In the genomic region with DNA sequence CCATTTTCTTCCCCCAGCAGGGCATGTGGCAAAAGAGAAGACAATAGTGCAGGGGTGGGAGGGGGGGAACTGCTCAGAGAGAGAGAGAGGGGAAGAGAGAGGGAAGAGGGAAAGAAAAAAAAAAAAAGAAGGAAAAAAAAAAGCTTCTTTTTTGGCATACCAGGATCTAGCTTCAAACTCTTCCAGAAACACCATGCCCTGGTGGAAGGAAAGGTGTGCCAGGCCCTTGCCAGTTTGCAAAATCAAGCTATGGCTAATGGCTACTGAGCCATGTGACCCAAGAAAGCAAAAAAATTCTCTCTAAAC, we compare ENCODE assay signal across 8 cellular contexts. TPM values are rescaled to one million over a fixed set of nuclear protein-coding genes. Genes with fewer than 3 reads are reported as not detected.
A peak's percentile ranks its signal among the peaks of the same experiment; 100 is the strongest.
DNase-seq lines count a peak whose midpoint lies in the region; ATAC-seq, FAIRE-seq and TF ChIP-seq lines count a peak whose summit lies in the region.

No MANE protein-coding gene starts in this region.

- TF ChIP-seq CTCF in foreskin fibroblast (IDR thresholded peaks at IDR 0.05; ENCODE audit: low read depth, low read length): no peak

- H3K36me3 Mint-ChIP-seq in T-helper 17 cell (ENCODE audit: low read depth): no peaks in the 10 kb centered on the region

- H3K36me3 ChIP-seq in HAP-1 (replicated peaks) (no peaks in the 10 kb centered on the region; the same call in 1 of the 2 replicates), skeletal muscle satellite cell (ENCODE audit: insufficient read depth, low read length) (peaks cover 17% of the 10 kb centered on the region)

- peaks cover 55% of the 10 kb centered on the region for H3K4me1 Mint-ChIP-seq in T-helper 17 cell

- in situ Hi-C loops in HAP-1 (cut with MboI; ENCODE audit: low sequenced_read_pairs): no loop called here

- H3K27ac Mint-ChIP-seq in T-helper 17 cell: peak overlapping the region; percentile 97

- H3K9me3 ChIP-seq in HAP-1 (no peaks in the 10 kb centered on the region), T-helper 17 cell (ENCODE audit: control insufficient read depth, low read length, poor library complexity, severe bottlenecking) (no peaks in the 10 kb centered on the region), skeletal muscle satellite cell (replicated peaks; ENCODE audit: low read length) (no peaks in the 10 kb centered on the region)

- DNase-seq in HAP-1 (ENCODE audit: low spot score in 2 of 2) (no peak), T-helper 17 cell (no peak), foreskin fibroblast (no peak), H54 (ENCODE audit: insufficient read length, low spot score) (no peak), glomerular visceral epithelial cell (ENCODE audit: extremely low spot score) (no peak)

- no peaks in the 10 kb centered on the region for H3K27me3 Mint-ChIP-seq in T-helper 17 cell

- H3K27me3 ChIP-seq in HAP-1 (ENCODE audit: low read depth): no peaks in the 10 kb centered on the region
- no peaks in the 10 kb centered on the region for H3K27me3 ChIP-seq in skeletal muscle satellite cell (ENCODE audit: control insufficient read depth, insufficient read depth, low read length)

- peaks cover 90% of the 10 kb centered on the region for H3K4me1 ChIP-seq in HAP-1
- H3K4me1 ChIP-seq in skeletal muscle satellite cell (ENCODE audit: control insufficient read depth, insufficient read depth, low read length): peaks cover 100% of the 10 kb centered on the region

- TF ChIP-seq POLR2A in H54 (IDR thresholded peaks at IDR 0.05; ENCODE audit: low read depth, low read length): no peak

- peak overlapping the region; percentile 32 for H3K4me3 ChIP-seq in HAP-1
- peak overlapping the region; percentile 29 to 50 for H3K4me3 ChIP-seq in foreskin fibroblast (ENCODE audit: low read depth in 1 of 2, low read length in 2 of 2)
- H3K4me3 ChIP-seq in skeletal muscle satellite cell (ENCODE audit: low read length): peak overlapping the region; percentile 67

- H3K4me2 ChIP-seq in skeletal muscle satellite cell (ENCODE audit: low read length): peak overlapping the region; percentile 91

- no peak for ATAC-seq in T-helper 17 cell
- no peak for ATAC-seq in GM21737 (IDR thresholded peaks at IDR 0.05; ENCODE audit: unreplicated experiment)
- ATAC-seq in GM19328 (IDR thresholded peaks at IDR 0.05; ENCODE audit: unreplicated experiment): no peak

- peak overlapping the region; percentile 89 for H3K4me3 Mint-ChIP-seq in T-helper 17 cell

- H3K9ac ChIP-seq in skeletal muscle satellite cell (ENCODE audit: low read depth, low read length): peak overlapping the region; percentile 89

- no peak for FAIRE-seq in H54 (lab: Jason Lieb, UNC)

RNA-seq across cellular contexts. Expression of a gene that starts 0.3 kb away (rescaled TPM):
- 10 to 100 TPM; 42.7 to 50.3 TPM for total RNA-seq in T-helper 17 cell
- 40.1 and 50.0 TPM in 2 replicates for total RNA-seq in skeletal muscle satellite cell (2012; rRNA removed)
